In genomic region chr3:151440940-151441339, GRCh38 we compare ENCODE assay signal across 30 cellular contexts. TPM values are rescaled to one million over a fixed set of nuclear protein-coding genes. Genes with fewer than 3 reads are reported as not detected.
DNase-seq lines count a peak whose midpoint lies in the region; ATAC-seq and TF ChIP-seq lines count a peak whose summit lies in the region.
"Had no signal": no experiment of that assay in that cellular context is flagged by ENCODE, and none has a peak within 500 bp of the region (broad histone marks: within the 10 kb centered on the region; RNA-seq: fewer than 3 reads in every experiment).

No MANE protein-coding gene starts in this region.

- no peak overlapping the region for H3K4me3 Mint-ChIP-seq in activated CD4-positive, alpha-beta T cell treated with anti-CD3 and anti-CD28 coated beads, Interleukin-2, amount 10 ng/mL, durations not matched to agents 24 days and 14 days
- H3K4me3 Mint-ChIP-seq: CD14-positive monocyte; CD4-positive, alpha-beta memory T cell; CD4-positive, CD25-positive, alpha-beta regulatory T cell; CD8-positive, alpha-beta memory T cell had no signal

- no peak overlapping the region for H3K56ac ChIP-seq in mesendoderm (ENCODE audit: low read length)

- no peak overlapping the region for H3K4me3 ChIP-seq in A673 (ENCODE audit: low read depth, low read length, poor library complexity, severe bottlenecking)
- H3K4me3 ChIP-seq in mesendoderm (ENCODE audit: low read length) = no peak overlapping the region
- H3K4me3 ChIP-seq in upper lobe of right lung = no peak overlapping the region
- H3K4me3 ChIP-seq in spleen = no peak overlapping the region
- H3K4me3 ChIP-seq: A549, BLaER1, GM12878 had no signal

- H3K79me2 ChIP-seq in mesendoderm (ENCODE audit: control insufficient read depth, insufficient read depth, low read length) = no peaks in the 10 kb centered on the region

- H4K8ac ChIP-seq in mesendoderm (ENCODE audit: low read depth, low read length) = no peak overlapping the region

- no peak overlapping the region for H3K4ac ChIP-seq in mesendoderm (ENCODE audit: low read depth, low read length)

- POLR2A ChIA-PET in A673 (lab: Charles Lee; ENCODE audit: low non-redundant PET) = no interaction called here

- peaks cover 24% of the 10 kb centered on the region for H3K36me3 ChIP-seq in A673 (ENCODE audit: insufficient read depth, low read length, poor library complexity, severe bottlenecking)
- H3K36me3 ChIP-seq in mesendoderm (ENCODE audit: control insufficient read depth, insufficient read depth, low read length) = no peaks in the 10 kb centered on the region
- no peaks in the 10 kb centered on the region for H3K36me3 ChIP-seq in upper lobe of right lung
- H3K36me3 ChIP-seq in spleen = no peaks in the 10 kb centered on the region
- H3K36me3 ChIP-seq: BE2C, BLaER1 had no signal

- peaks cover 8% of the 10 kb centered on the region for H3K27me3 Mint-ChIP-seq in activated CD4-positive, alpha-beta T cell treated with anti-CD3 and anti-CD28 coated beads, Interleukin-2, amount 10 ng/mL, durations not matched to agents 24 days and 14 days

- no peak overlapping the region for H2BK5ac ChIP-seq in mesendoderm (ENCODE audit: low read length)

- no peaks in the 10 kb centered on the region for H3K79me1 ChIP-seq in mesendoderm (ENCODE audit: low read length)

- H3K9me3 Mint-ChIP-seq in activated CD4-positive, alpha-beta T cell treated with anti-CD3 and anti-CD28 coated beads, Interleukin-2, amount 10 ng/mL, durations not matched to agents 24 days and 14 days = no peaks in the 10 kb centered on the region
- H3K9me3 Mint-ChIP-seq: CD4-positive, alpha-beta memory T cell; CD8-positive, alpha-beta memory T cell had no signal

- ATAC-seq in upper lobe of right lung = no peak
- ATAC-seq: A549, GM12878 had no signal

- no peak for TF ChIP-seq CTCF in A673 (conservative IDR thresholded peaks at IDR 0.05; ENCODE audit: low read depth, low read length)
- no peak for TF ChIP-seq CTCF in upper lobe of right lung (IDR thresholded peaks at IDR 0.05)
- TF ChIP-seq CTCF in spleen (IDR thresholded peaks at IDR 0.05 in 8 of 11, conservative IDR thresholded peaks at IDR 0.05 in 3 of 11) = no peak

- no peaks in the 10 kb centered on the region for H3K27me3 ChIP-seq in A673 (replicated peaks; ENCODE audit: insufficient read depth, low read depth, low read length, poor library complexity)
- no peaks in the 10 kb centered on the region for H3K27me3 ChIP-seq in mesendoderm (ENCODE audit: insufficient read depth, low read length, poor library complexity)
- H3K27me3 ChIP-seq in upper lobe of right lung = no peaks in the 10 kb centered on the region
- no peaks in the 10 kb centered on the region for H3K27me3 ChIP-seq in spleen (replicated peaks in 1 of 7)
- H3K27me3 ChIP-seq: BE2C, BLaER1 had no signal

- intact Hi-C loops in activated CD4-positive, alpha-beta T cell treated with anti-CD3 and anti-CD28 coated beads, Interleukin-2, amount 10 ng/mL, durations not matched to agents 24 days and 14 days (cut with micrococcal nuclease) = loop anchor here (5.0 kb wide), 1 partner anchor 476 kb away; no protein-coding TSS in a partner anchor
- intact Hi-C loops in A673 (cut with micrococcal nuclease; ENCODE audit: unreplicated experiment) = loop anchor here (1.0 to 5.0 kb wide), 3 partner anchors 121 to 477 kb away; no protein-coding TSS in a partner anchor
- intact Hi-C loops in upper lobe of right lung (cut with DNase I) = loop anchor here (10.0 kb wide), 1 partner anchor 474 kb away; no protein-coding TSS in a partner anchor
- intact Hi-C loops in spleen (cut with DNase I; ENCODE audit: low total_unique reads) = loop anchor here (10.0 kb wide), 1 partner anchor 474 kb away; no protein-coding TSS in a partner anchor

- no peak overlapping the region for H3K4me2 ChIP-seq in mesendoderm (ENCODE audit: low read length)
- H3K4me2 ChIP-seq: A549, BLaER1 had no signal

- BruUV-seq in A673 (replicated peaks; lab: Mats Ljungman, UMichigan) = no TSS peak

- H3K9ac ChIP-seq in mesendoderm (ENCODE audit: low read length) = no peak overlapping the region
- H3K9ac ChIP-seq: BLaER1 had no signal

- no peak overlapping the region for H2BK15ac ChIP-seq in mesendoderm (replicated peaks; ENCODE audit: low read depth)

- peaks cover 22% of the 10 kb centered on the region for H3K4me1 ChIP-seq in A673 (ENCODE audit: insufficient read depth, low read length, poor library complexity, severe bottlenecking)
- H3K4me1 ChIP-seq in mesendoderm (ENCODE audit: control insufficient read depth, low read depth, low read length) = peaks cover 2% of the 10 kb centered on the region
- no peaks in the 10 kb centered on the region for H3K4me1 ChIP-seq in upper lobe of right lung
- no peaks in the 10 kb centered on the region for H3K4me1 ChIP-seq in spleen
- H3K4me1 ChIP-seq: BE2C had no signal

- no peaks in the 10 kb centered on the region for H3K36me3 Mint-ChIP-seq in activated CD4-positive, alpha-beta T cell treated with anti-CD3 and anti-CD28 coated beads, Interleukin-2, amount 10 ng/mL, durations not matched to agents 24 days and 14 days (ENCODE audit: low read depth)
- H3K36me3 Mint-ChIP-seq: CD14-positive monocyte; CD4-positive, alpha-beta memory T cell; CD4-positive, CD25-positive, alpha-beta regulatory T cell; CD8-positive, alpha-beta memory T cell had no signal

- H3K4me1 Mint-ChIP-seq in activated CD4-positive, alpha-beta T cell treated with anti-CD3 and anti-CD28 coated beads, Interleukin-2, amount 10 ng/mL, durations not matched to agents 24 days and 14 days = no peaks in the 10 kb centered on the region
- H3K4me1 Mint-ChIP-seq: CD4-positive, alpha-beta memory T cell; CD4-positive, CD25-positive, alpha-beta regulatory T cell; CD8-positive, alpha-beta memory T cell had no signal

- H2BK120ac ChIP-seq in mesendoderm (ENCODE audit: low read depth, low read length) = no peak overlapping the region

- no peak overlapping the region for H3K18ac ChIP-seq in mesendoderm (ENCODE audit: low read length)

- peak; percentile 10 for DNase-seq in activated CD4-positive, alpha-beta T cell treated with anti-CD3 and anti-CD28 coated beads, Interleukin-2, amount 10 ng/mL, durations not matched to agents 24 days and 14 days
- DNase-seq in activated CD4-positive, alpha-beta T cell treated with anti-CD3 and anti-CD28 coated beads, Interleukin-2, amount 50 U/mL, for 4 hours = no peak
- DNase-seq in A673 (ENCODE audit: low spot score) (peak; percentile 61), NCI-H69 (lab: John Stamatoyannopoulos, UW) (peak; percentile 7), mesendoderm (peak; percentile 48), upper lobe of right lung (no peak), spleen (no peak)
- DNase-seq: ACHN; BE2C; C1 segment of cervical spinal cord; CD4-positive, alpha-beta memory T cell; CD4-positive, CD25-positive, alpha-beta regulatory T cell; CD8-positive, alpha-beta memory T cell; COR-L47; DMS 273 treated with DMSO at 0.1 percent for 48 hours; DMS153; DMS53; DMS79; DND-41; EL; GDM1 had no signal

- no peak for TF ChIP-seq POLR2A in spleen (IDR thresholded peaks at IDR 0.05)

- no peak overlapping the region for H3K23ac ChIP-seq in mesendoderm (ENCODE audit: low read length)

- CTCF ChIA-PET in A673 (lab: Charles Lee) = interaction anchor here (2.3 kb wide), 1 partner anchor 398 kb away, joined by 19 read pairs; no protein-coding TSS in a partner anchor

- peak overlapping the region; percentile 15 for H3K27ac ChIP-seq in A673 (ENCODE audit: low read depth, low read length, poor library complexity, severe bottlenecking)
- H3K27ac ChIP-seq in mesendoderm (ENCODE audit: low read depth, low read length) = no peak overlapping the region
- no peak overlapping the region for H3K27ac ChIP-seq in upper lobe of right lung
- no peak overlapping the region for H3K27ac ChIP-seq in spleen
- H3K27ac ChIP-seq: 22Rv1, A549, BLaER1 had no signal

- no CpG with 5 or more reads among the region's 1 CpG for WGBS in mesendoderm (ENCODE audit: extremely low coverage, insufficient coverage, low lambda C conversion rate)
- 86 to 93% (median 88%) methylated on average over 1 of the region's 1 CpG for WGBS in spleen, 5 donors

- H4K5ac ChIP-seq in mesendoderm (ENCODE audit: low read length) = no peak overlapping the region

- no peaks in the 10 kb centered on the region for H3K9me3 ChIP-seq in A673 (ENCODE audit: low read depth, low read length, poor library complexity, severe bottlenecking)
- H3K9me3 ChIP-seq in upper lobe of right lung = no peaks in the 10 kb centered on the region
- no peaks in the 10 kb centered on the region for H3K9me3 ChIP-seq in spleen
- H3K9me3 ChIP-seq: A549, BE2C, BLaER1 had no signal

- no peak overlapping the region for H3K27ac Mint-ChIP-seq in activated CD4-positive, alpha-beta T cell treated with anti-CD3 and anti-CD28 coated beads, Interleukin-2, amount 10 ng/mL, durations not matched to agents 24 days and 14 days
- H3K27ac Mint-ChIP-seq: CD14-positive monocyte; CD4-positive, alpha-beta memory T cell; CD4-positive, CD25-positive, alpha-beta regulatory T cell; CD8-positive, alpha-beta memory T cell had no signal

- H2AK5ac ChIP-seq in mesendoderm (ENCODE audit: low read length) = no peak overlapping the region

RNA-seq across cellular contexts. Expression of gene IGSF10, which starts 19.9 kb away (rescaled TPM):
- not detected in 2 replicates for total RNA-seq in activated CD4-positive, alpha-beta T cell treated with anti-CD3 and anti-CD28 coated beads, Interleukin-2, amount 10 ng/mL, durations not matched to agents 24 days and 14 days
- 10.5 and 13.6 TPM in 2 replicates for total RNA-seq in A673 (2021)
- 0.74 TPM for polyA plus RNA-seq in mesendoderm (2013, experiment 1 of 2)
- polyA plus RNA-seq in mesendoderm (2013, experiment 2 of 2) = 0.62 TPM
- total RNA-seq in upper lobe of right lung = 32.4 TPM
- total RNA-seq in spleen = 1 to 10 TPM in 6 of 7 donors, under 1 TPM in 1; 0.43 to 8.5 (median 2.3) TPM
- polyA plus RNA-seq in spleen = under 1 TPM; 0.22 to 0.47 (median 0.32) TPM
- total RNA-seq: CD4-positive, alpha-beta memory T cell; CD4-positive, CD25-positive, alpha-beta regulatory T cell; CD8-positive, alpha-beta memory T cell; Daoy had no signal
- polyA plus RNA-seq: CD4-positive, alpha-beta memory T cell; CD8-positive, alpha-beta memory T cell had no signal

RNA-seq across cellular contexts. Expression of gene P2RY12, which starts 56.4 kb away (rescaled TPM):
- total RNA-seq in activated CD4-positive, alpha-beta T cell treated with anti-CD3 and anti-CD28 coated beads, Interleukin-2, amount 10 ng/mL, durations not matched to agents 24 days and 14 days = not detected in 2 replicates
- not detected in 2 replicates for total RNA-seq in A673 (2021)
- not detected for polyA plus RNA-seq in mesendoderm (2013, experiment 1 of 2)
- polyA plus RNA-seq in mesendoderm (2013, experiment 2 of 2) = not detected
- total RNA-seq in upper lobe of right lung = 3.1 TPM
- total RNA-seq in spleen = 10 to 100 TPM in 3 of 7 donors, 1 to 10 TPM in 4; 5.9 to 19.2 (median 7.5) TPM
- polyA plus RNA-seq in spleen = 1 to 10 TPM in 2 of 3 donors, under 1 TPM in 1; 0.78 to 2.9 (median 2.0) TPM
- total RNA-seq: A172; CD4-positive, alpha-beta memory T cell; CD8-positive, alpha-beta memory T cell; Daoy; G401 had no signal
- polyA plus RNA-seq: A549; AG04450; CD4-positive, alpha-beta memory T cell; CD4-positive, CD25-positive, alpha-beta regulatory T cell; CD8-positive, alpha-beta memory T cell had no signal

Comparison
In these comparisons a context has a peak if more than half of its experiments do, and no peak if none do; other contexts are left out.
1. DNase-seq: peak in activated CD4-positive, alpha-beta T cell treated with anti-CD3 and anti-CD28 coated beads, Interleukin-2, amount 10 ng/mL, durations not matched to agents 24 days and 14 days (single experiment), A673 (single experiment), NCI-H69 (single experiment) and mesendoderm (single experiment); none in activated CD4-positive, alpha-beta T cell treated with anti-CD3 and anti-CD28 coated beads, Interleukin-2, amount 50 U/mL, for 4 hours (0 of 2), upper lobe of right lung (single experiment) and spleen (single experiment).